ENCODE assay signal across 8 cellular contexts in the genomic region with DNA sequence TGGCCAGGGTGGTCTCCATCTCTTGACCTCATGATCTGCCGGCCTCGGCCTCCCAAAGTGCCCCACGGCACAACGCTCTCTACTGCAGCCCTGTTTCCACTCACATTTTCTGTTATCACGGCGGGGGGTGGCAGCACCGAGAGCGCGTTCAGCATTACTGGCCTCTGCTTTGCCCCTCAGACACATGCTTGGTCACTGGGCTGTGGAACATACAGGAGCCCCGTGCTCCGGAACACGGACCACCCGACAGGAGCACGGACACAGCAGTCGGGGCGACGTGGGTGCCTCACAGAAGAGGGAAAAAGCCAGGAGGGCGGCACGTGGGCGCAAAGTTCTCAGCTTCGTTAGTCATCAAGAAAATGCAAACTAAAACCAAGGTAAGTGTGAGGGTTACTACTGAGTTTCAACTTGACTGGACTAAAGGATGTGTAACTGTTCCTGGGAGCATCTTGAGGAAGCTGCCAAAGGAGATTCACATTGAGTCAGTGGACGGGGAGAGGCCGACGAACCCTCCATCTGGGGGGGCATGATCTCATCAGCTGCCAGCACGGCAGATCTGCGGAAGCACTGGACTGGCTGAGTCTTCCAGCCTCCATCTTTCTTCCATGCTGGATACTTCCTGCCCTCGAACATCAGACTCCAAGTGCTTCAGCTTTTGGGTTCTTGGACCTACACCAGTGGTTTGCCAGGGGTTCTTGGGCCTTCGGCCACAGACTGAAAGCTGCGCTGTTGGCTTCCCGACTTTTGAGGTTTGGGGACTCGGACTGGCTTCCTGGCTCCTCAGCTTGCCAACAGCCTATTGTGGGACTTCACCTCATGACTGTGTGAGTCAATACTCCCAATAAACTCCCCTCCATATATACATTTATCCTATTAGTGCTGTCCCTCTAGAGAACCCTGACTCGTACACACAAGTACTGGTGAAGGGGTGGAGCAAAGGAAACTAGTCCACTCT.
A peak's percentile ranks its signal among the peaks of the same experiment; 100 is the strongest.
DNase-seq lines count a peak whose midpoint lies in the region; ATAC-seq and TF ChIP-seq lines count a peak whose summit lies in the region.

No MANE protein-coding gene starts in this region.

- no peak overlapping the region for H3K4me3 ChIP-seq in BLaER1 treated with 17β-estradiol and CSF1 and Interleukin-3, amounts not matched to agents 10 nM and 100 nM
- H3K4me3 ChIP-seq in gastroesophageal sphincter = no peak overlapping the region

- WGBS in gastroesophageal sphincter (ENCODE audit: low coverage in 1 of 2), 2 donors = 85 to 88% methylated on average over 11 of the region's 32 CpGs

- H3K4me2 ChIP-seq in BLaER1 treated with 17β-estradiol and CSF1 and Interleukin-3, amounts not matched to agents 10 nM and 100 nM = peak overlapping the region; percentile 78 to 99 (median 89)

- peaks cover 94 to 100% (median 98%) of the 10 kb centered on the region in 10 experiments for H3K4me1 ChIP-seq in BLaER1 treated with 17β-estradiol and CSF1 and Interleukin-3, amounts not matched to agents 10 nM and 100 nM
- H3K4me1 ChIP-seq in gastroesophageal sphincter = peaks cover 5 to 92% (median 74%) of the 10 kb centered on the region in 3 donors

- peaks cover 6 to 44% (median 37%) of the 10 kb centered on the region in 11 experiments; a peak in 19 of 22 replicates for H3K36me3 ChIP-seq in BLaER1 treated with 17β-estradiol and CSF1 and Interleukin-3, amounts not matched to agents 10 nM and 100 nM
- H3K36me3 ChIP-seq in gastroesophageal sphincter = no peaks in the 10 kb centered on the region

- ATAC-seq in GM21737 (IDR thresholded peaks at IDR 0.05; ENCODE audit: unreplicated experiment) (peak; percentile 48), gastroesophageal sphincter (no peak)

- peak overlapping the region in 9 of 11 experiments; percentile 3 to 91 (median 80); a peak in 14 of 22 replicates for H3K27ac ChIP-seq in BLaER1 treated with 17β-estradiol and CSF1 and Interleukin-3, amounts not matched to agents 10 nM and 100 nM
- H3K27ac ChIP-seq in gastroesophageal sphincter = peak overlapping the region in 3 of 4 donors; percentile 77 to 87 (median 79)

- peak overlapping the region in 4 of 11 experiments; percentile 21 to 79 (median 44); a peak in 6 of 22 replicates for H3K9ac ChIP-seq in BLaER1 treated with 17β-estradiol and CSF1 and Interleukin-3, amounts not matched to agents 10 nM and 100 nM

- H4K20me1 ChIP-seq in BLaER1 treated with 17β-estradiol and CSF1 and Interleukin-3, amounts not matched to agents 10 nM and 100 nM = peaks cover 99 to 100% (median 100%) of the 10 kb centered on the region in 11 experiments

- TF ChIP-seq POLR2A in gastroesophageal sphincter (IDR thresholded peaks at IDR 0.05) = no peak

- TF ChIP-seq CTCF in gastroesophageal sphincter (IDR thresholded peaks at IDR 0.05) = no peak

- H3K27me3 ChIP-seq in BLaER1 treated with 17β-estradiol and CSF1 and Interleukin-3, amounts not matched to agents 10 nM and 100 nM = no peaks in the 10 kb centered on the region
- H3K27me3 ChIP-seq in gastroesophageal sphincter = no peaks in the 10 kb centered on the region

- H3K9me3 ChIP-seq in BLaER1 treated with 17β-estradiol and CSF1 and Interleukin-3, amounts not matched to agents 10 nM and 100 nM (replicated peaks in 1 of 11) = no peaks in the 10 kb centered on the region
- H3K9me3 ChIP-seq in gastroesophageal sphincter = no peaks in the 10 kb centered on the region

- DNase-seq in activated CD4-positive, alpha-beta T cell treated with anti-CD3 and anti-CD28 coated beads for 48 hours = peak; percentile 82
- peak; percentile 27 for DNase-seq in stimulated activated CD8-positive, alpha-beta memory T cell treated with anti-CD3 and anti-CD28 coated beads, Interleukin-12 subunit alpha, Interleukin-12 subunit beta, amount 100 ng/mL, for 24 hours (ENCODE audit: extremely low read depth)
- DNase-seq in NCI-H774 (lab: John Stamatoyannopoulos, UW) = no peak
- DNase-seq in UCSD-AML1 (lab: John Stamatoyannopoulos, UW; ENCODE audit: unreplicated experiment) = no peak
- DNase-seq in NCI-H748 (lab: John Stamatoyannopoulos, UW; ENCODE audit: unreplicated experiment) = no peak

- no peak for TF ChIP-seq EP300 in gastroesophageal sphincter (IDR thresholded peaks at IDR 0.05)

Comparison
In these comparisons a context has a peak if more than half of its experiments do, and no peak if none do; other contexts are left out.
1. DNase-seq: peak in activated CD4-positive, alpha-beta T cell treated with anti-CD3 and anti-CD28 coated beads for 48 hours (single experiment) and stimulated activated CD8-positive, alpha-beta memory T cell treated with anti-CD3 and anti-CD28 coated beads, Interleukin-12 subunit alpha, Interleukin-12 subunit beta, amount 100 ng/mL, for 24 hours (single experiment); none in NCI-H774 (single experiment), UCSD-AML1 (single experiment) and NCI-H748 (single experiment).